Comparison of ENCODE assay signal across 11 cellular contexts in genomic region chr1:164561007-164561406, GRCh38. TPM values are rescaled to one million over a fixed set of nuclear protein-coding genes. Genes with fewer than 3 reads are reported as not detected.
DNase-seq lines count a peak whose midpoint lies in the region; ATAC-seq and TF ChIP-seq lines count a peak whose summit lies in the region.
"Had no signal": no experiment of that assay in that cellular context is flagged by ENCODE, and none has a peak within 500 bp of the region (broad histone marks: within the 10 kb centered on the region; RNA-seq: fewer than 3 reads in every experiment).

No MANE protein-coding gene starts in this region.

- TF ChIP-seq CTCF in cardiac muscle cell (IDR thresholded peaks at IDR 0.05; ENCODE audit: low read depth, low read length) (no peak), colonic mucosa (IDR thresholded peaks at IDR 0.05) (no peak), upper lobe of right lung (IDR thresholded peaks at IDR 0.05) (no peak)

- intact Hi-C loops in Right ventricle myocardium inferior (cut with DNase I): loop anchor here (5.0 kb wide), 2 partner anchors 51 to 146 kb away; no protein-coding TSS in a partner anchor
- intact Hi-C loops in colonic mucosa (cut with DNase I): no loop called here
- intact Hi-C loops in upper lobe of right lung (cut with DNase I): no loop called here

- ATAC-seq in Right ventricle myocardium inferior (no peak), upper lobe of right lung (no peak)
- ATAC-seq in activated CD8-positive, alpha-beta memory T cell treated with anti-CD3 and anti-CD28 coated beads, Interleukin-2, amount 10 ng/mL, durations not matched to agents 7 days and 5 days: no peak

- H3K9ac ChIP-seq in colonic mucosa (ENCODE audit: low read depth in 2 of 2, low read length in 2 of 2): peak overlapping the region; percentile 48 to 76

- H3K27me3 Mint-ChIP-seq in activated naive CD8-positive, alpha-beta T cell treated with anti-CD3 and anti-CD28 coated beads for 36 hours: peaks cover 50% of the 10 kb centered on the region
- peaks cover 20% of the 10 kb centered on the region for H3K27me3 Mint-ChIP-seq in activated CD8-positive, alpha-beta memory T cell treated with anti-CD3 and anti-CD28 coated beads, Interleukin-2, amount 10 ng/mL, durations not matched to agents 7 days and 5 days

- CTCF ChIA-PET in activated CD8-positive, alpha-beta memory T cell treated with anti-CD3 and anti-CD28 coated beads, Interleukin-2, amount 10 ng/mL, durations not matched to agents 7 days and 5 days (lab: Charles Lee): no interaction called here

- H3K4me1 ChIP-seq in cardiac muscle cell (ENCODE audit: low read depth) (peaks cover 16% of the 10 kb centered on the region), colonic mucosa (no peaks in the 10 kb centered on the region), upper lobe of right lung (peaks cover 15% of the 10 kb centered on the region)

- no peaks in the 10 kb centered on the region for H3K36me3 ChIP-seq in cardiac muscle cell
- no peaks in the 10 kb centered on the region for H3K36me3 ChIP-seq in colonic mucosa
- H3K36me3 ChIP-seq in upper lobe of right lung: no peaks in the 10 kb centered on the region

- H3K27me3 ChIP-seq in cardiac muscle cell: no peaks in the 10 kb centered on the region
- H3K27me3 ChIP-seq in colonic mucosa: no peaks in the 10 kb centered on the region
- no peaks in the 10 kb centered on the region for H3K27me3 ChIP-seq in upper lobe of right lung

- no peak overlapping the region for H3K4me3 Mint-ChIP-seq in activated naive CD8-positive, alpha-beta T cell treated with anti-CD3 and anti-CD28 coated beads for 36 hours
- no peak overlapping the region for H3K4me3 Mint-ChIP-seq in activated CD8-positive, alpha-beta memory T cell treated with anti-CD3 and anti-CD28 coated beads, Interleukin-2, amount 10 ng/mL, durations not matched to agents 7 days and 5 days

- peak overlapping the region; percentile 88 for H3K27ac ChIP-seq in cardiac muscle cell
- peak overlapping the region; percentile 85 for H3K27ac ChIP-seq in colonic mucosa
- peak overlapping the region; percentile 82 for H3K27ac ChIP-seq in upper lobe of right lung

- H3K4me3 ChIP-seq in cardiac muscle cell (peak overlapping the region; percentile 97), colonic mucosa (peak overlapping the region; percentile 66), upper lobe of right lung (peak overlapping the region; percentile 71)

- peaks cover 8% of the 10 kb centered on the region for H3K4me1 Mint-ChIP-seq in activated naive CD8-positive, alpha-beta T cell treated with anti-CD3 and anti-CD28 coated beads for 36 hours
- peaks cover 4% of the 10 kb centered on the region for H3K4me1 Mint-ChIP-seq in activated CD8-positive, alpha-beta memory T cell treated with anti-CD3 and anti-CD28 coated beads, Interleukin-2, amount 10 ng/mL, durations not matched to agents 7 days and 5 days

- DNase-seq in cardiac muscle cell (ENCODE audit: low read depth in 1 of 2, low spot score in 1 of 2) (no peak), Right ventricle myocardium inferior (ENCODE audit: missing footprints) (no peak), colonic mucosa (no peak), midbrain (lab: John Stamatoyannopoulos, UW) (peak; percentile 56), upper lobe of right lung (no peak), NCI-H2081 treated with DMSO at 0.1 percent for 48 hours (lab: John Stamatoyannopoulos, UW) (no peak)
- no peak for DNase-seq in activated naive CD8-positive, alpha-beta T cell treated with anti-CD3 and anti-CD28 coated beads for 36 hours
- DNase-seq in activated CD8-positive, alpha-beta memory T cell treated with anti-CD3 and anti-CD28 coated beads, Interleukin-2, amount 10 ng/mL, durations not matched to agents 7 days and 5 days: no peak
- DNase-seq: activated CD8-positive, alpha-beta memory T cell treated with anti-CD3 and anti-CD28 coated beads for 24 hours; immature natural killer cell; NCI-H187 treated with DMSO at 0.1 percent for 48 hours had no signal

- H3K9me3 Mint-ChIP-seq in activated naive CD8-positive, alpha-beta T cell treated with anti-CD3 and anti-CD28 coated beads for 36 hours: no peaks in the 10 kb centered on the region
- H3K9me3 Mint-ChIP-seq in activated CD8-positive, alpha-beta memory T cell treated with anti-CD3 and anti-CD28 coated beads, Interleukin-2, amount 10 ng/mL, durations not matched to agents 7 days and 5 days (ENCODE audit: low read depth): no peaks in the 10 kb centered on the region
- H3K9me3 Mint-ChIP-seq: immature natural killer cell had no signal

- no peaks in the 10 kb centered on the region for H3K36me3 Mint-ChIP-seq in activated naive CD8-positive, alpha-beta T cell treated with anti-CD3 and anti-CD28 coated beads for 36 hours
- H3K36me3 Mint-ChIP-seq in activated CD8-positive, alpha-beta memory T cell treated with anti-CD3 and anti-CD28 coated beads, Interleukin-2, amount 10 ng/mL, durations not matched to agents 7 days and 5 days: peaks cover 1% of the 10 kb centered on the region
- H3K36me3 Mint-ChIP-seq: immature natural killer cell had no signal

- H3K9me3 ChIP-seq in cardiac muscle cell (ENCODE audit: low read depth) (no peaks in the 10 kb centered on the region), colonic mucosa (no peaks in the 10 kb centered on the region), upper lobe of right lung (no peaks in the 10 kb centered on the region)

- H3K27ac Mint-ChIP-seq in activated naive CD8-positive, alpha-beta T cell treated with anti-CD3 and anti-CD28 coated beads for 36 hours: no peak overlapping the region
- no peak overlapping the region for H3K27ac Mint-ChIP-seq in activated CD8-positive, alpha-beta memory T cell treated with anti-CD3 and anti-CD28 coated beads, Interleukin-2, amount 10 ng/mL, durations not matched to agents 7 days and 5 days
- H3K27ac Mint-ChIP-seq: immature natural killer cell had no signal

RNA-seq across cellular contexts. Expression of gene PBX1, which starts 2.0 kb away (rescaled TPM):
- total RNA-seq in cardiac muscle cell (147 and 182 TPM in 2 replicates), Right ventricle myocardium inferior (78.8 TPM), colonic mucosa (10 to 100 TPM; 27.2 to 53.7 TPM), upper lobe of right lung (56.7 TPM)
- 43.5 and 54.5 TPM in 2 replicates for polyA plus RNA-seq in cardiac muscle cell
- under 1 TPM in 1 of 2 experiments, not detected in 1; 0.04 TPM for total RNA-seq in activated naive CD8-positive, alpha-beta T cell treated with anti-CD3 and anti-CD28 coated beads for 36 hours
- not detected for total RNA-seq in activated CD8-positive, alpha-beta memory T cell treated with anti-CD3 and anti-CD28 coated beads, Interleukin-2, amount 10 ng/mL, durations not matched to agents 7 days and 5 days

Comparison
In these comparisons a context has a peak if more than half of its experiments do, and no peak if none do; other contexts are left out.
1. RNA of gene PBX1, which starts 2.0 kb away (total RNA-seq): 147 to 182 TPM in cardiac muscle cell, 78.8 TPM in Right ventricle myocardium inferior (single experiment), 56.7 TPM in upper lobe of right lung (single experiment) and 27.2 to 53.7 TPM in colonic mucosa; not detected in activated CD8-positive, alpha-beta memory T cell treated with anti-CD3 and anti-CD28 coated beads, Interleukin-2, amount 10 ng/mL, durations not matched to agents 7 days and 5 days and 0.04 TPM in activated naive CD8-positive, alpha-beta T cell treated with anti-CD3 and anti-CD28 coated beads for 36 hours; every median in the first group is over 10 times any median in the second.
2. Peak in every context shown above with its lines, with median percentiles within 50 percentile points of each other: H3K27ac ChIP-seq and H3K4me3 ChIP-seq.